In genomic region chr1:196723325-196724185, GRCh38 we compare ENCODE assay signal across 8 cellular contexts. TPM values are rescaled to one million over a fixed set of nuclear protein-coding genes. Genes with fewer than 3 reads are reported as not detected.
DNase-seq lines count a peak whose midpoint lies in the region; ATAC-seq lines count a peak whose summit lies in the region.

No MANE protein-coding gene starts in this region.

- POLR2A ChIA-PET in activated CD4-positive, alpha-beta T cell treated with anti-CD3 and anti-CD28 coated beads for 36 hours (lab: Charles Lee) = no interaction called here

- peak; percentile 70 for DNase-seq in activated CD4-positive, alpha-beta T cell treated with anti-CD3 and anti-CD28 coated beads for 36 hours
- no peak for DNase-seq in activated CD4-positive, alpha-beta T cell treated with anti-CD3 and anti-CD28 coated beads for 1 hour
- DNase-seq in NCI-H69 (lab: John Stamatoyannopoulos, UW) = peak; percentile 80
- DNase-seq in activated T-helper 1 cell treated with Interleukin-2 at 50 U/mL for 16 hours (ENCODE audit: low read depth) = peak; percentile 10
- peak; percentile 72 for DNase-seq in iPS-NIHi11 (ENCODE audit: low spot score)
- no peak for DNase-seq in DMS79 treated with DMSO at 0.1 percent for 48 hours (lab: John Stamatoyannopoulos, UW)

- ATAC-seq in activated CD4-positive, alpha-beta T cell treated with anti-CD3 and anti-CD28 coated beads for 36 hours = peak; percentile 83
- ATAC-seq in GM21360 (IDR thresholded peaks at IDR 0.05; ENCODE audit: unreplicated experiment) (peak; percentile 98), HG03460 (IDR thresholded peaks at IDR 0.05; ENCODE audit: unreplicated experiment) (peak; percentile 100)

- H3K36me3 Mint-ChIP-seq in activated CD4-positive, alpha-beta T cell treated with anti-CD3 and anti-CD28 coated beads for 36 hours (ENCODE audit: low read depth) = no peaks in the 10 kb centered on the region

- no peak overlapping the region for H3K27ac Mint-ChIP-seq in activated CD4-positive, alpha-beta T cell treated with anti-CD3 and anti-CD28 coated beads for 36 hours

- intact Hi-C loops in activated CD4-positive, alpha-beta T cell treated with anti-CD3 and anti-CD28 coated beads for 36 hours (cut with DNase I, micrococcal nuclease) = loop anchor here in 1 of 2 experiments (1.0 kb wide), 1 partner anchor 634 kb away; no protein-coding TSS in a partner anchor

- H3K4me1 Mint-ChIP-seq in activated CD4-positive, alpha-beta T cell treated with anti-CD3 and anti-CD28 coated beads for 36 hours = no peaks in the 10 kb centered on the region

- no peaks in the 10 kb centered on the region for H3K27me3 Mint-ChIP-seq in activated CD4-positive, alpha-beta T cell treated with anti-CD3 and anti-CD28 coated beads for 36 hours

- H3K4me3 Mint-ChIP-seq in activated CD4-positive, alpha-beta T cell treated with anti-CD3 and anti-CD28 coated beads for 36 hours = no peak overlapping the region

- no peaks in the 10 kb centered on the region for H3K9me3 Mint-ChIP-seq in activated CD4-positive, alpha-beta T cell treated with anti-CD3 and anti-CD28 coated beads for 36 hours (ENCODE audit: low read depth)

- CTCF ChIA-PET in activated CD4-positive, alpha-beta T cell treated with anti-CD3 and anti-CD28 coated beads for 36 hours (lab: Charles Lee) = no interaction called here

RNA-seq across cellular contexts. Expression of gene CFHR3, which starts 51.1 kb away (rescaled TPM):
- total RNA-seq in activated CD4-positive, alpha-beta T cell treated with anti-CD3 and anti-CD28 coated beads for 36 hours = not detected

Comparison
In these comparisons a context has a peak if more than half of its experiments do, and no peak if none do; other contexts are left out.
1. DNase-seq: peak in activated CD4-positive, alpha-beta T cell treated with anti-CD3 and anti-CD28 coated beads for 36 hours (single experiment), NCI-H69 (single experiment), activated T-helper 1 cell treated with Interleukin-2 at 50 U/mL for 16 hours (single experiment) and iPS-NIHi11 (single experiment); none in activated CD4-positive, alpha-beta T cell treated with anti-CD3 and anti-CD28 coated beads for 1 hour (single experiment) and DMS79 treated with DMSO at 0.1 percent for 48 hours (single experiment).
2. Peak in every context shown above with its lines, with median percentiles within 50 percentile points of each other: ATAC-seq.